ENCODE assay signal across 8 cellular contexts in the genomic region with DNA sequence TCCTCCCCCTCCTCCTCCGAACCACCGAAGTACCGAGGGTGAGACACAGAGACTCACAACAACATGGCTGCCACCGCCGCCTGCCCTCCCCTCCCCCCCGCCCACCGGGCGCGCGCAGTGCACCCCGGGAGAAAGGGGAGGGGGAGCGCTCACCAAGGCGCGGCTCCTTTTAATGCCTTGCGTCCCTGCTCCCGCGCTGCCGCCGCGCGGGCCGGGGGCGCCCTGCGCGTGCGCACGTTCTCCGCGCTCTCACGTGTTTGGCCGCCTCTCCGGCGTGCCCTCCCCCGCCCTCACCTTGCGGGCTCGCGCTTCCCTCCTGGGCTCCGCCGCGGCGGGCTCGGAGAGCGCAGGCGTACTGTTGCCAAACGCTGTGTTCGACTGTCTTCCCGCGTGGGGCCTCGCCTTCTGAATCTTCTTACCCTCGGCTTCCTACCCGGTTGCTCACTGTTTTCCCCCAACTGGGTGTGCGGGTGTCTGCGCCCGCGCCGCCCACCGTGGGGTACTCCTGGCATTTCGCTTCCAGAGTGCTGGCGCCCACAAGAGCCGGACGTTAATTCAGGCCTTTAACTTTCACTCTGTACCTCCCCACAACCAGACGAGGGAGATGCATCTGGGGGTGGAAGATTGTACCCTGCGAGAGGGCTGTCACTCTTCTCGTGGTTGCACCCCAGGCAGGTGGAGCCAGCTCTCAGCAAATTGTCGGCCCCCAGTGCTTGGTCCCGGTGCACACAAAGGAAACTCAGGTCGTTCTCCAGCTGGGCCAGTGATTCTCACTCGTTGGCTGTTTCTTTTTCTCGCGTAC. TPM values are rescaled to one million over a fixed set of nuclear protein-coding genes. Genes with fewer than 3 reads are reported as not detected.
A peak's percentile ranks its signal among the peaks of the same experiment; 100 is the strongest.
DNase-seq lines count a peak whose midpoint lies in the region; ATAC-seq and TF ChIP-seq lines count a peak whose summit lies in the region.

PUM2 (minus strand) TSS at position 92 of the 802 bp plus-strand sequence. CDS start 23,484 bp downstream, outside the sequence.

- DNase-seq in NCI-H146 treated with DMSO at 0.1 percent for 48 hours (lab: John Stamatoyannopoulos, UW; ENCODE audit: unreplicated experiment): peak; percentile 89
- peak; percentile 88 to 98 (median 93) for DNase-seq in T-helper 1 cell
- DNase-seq in adrenal gland: peak; percentile 93 to 97 (median 95)
- DNase-seq in heart left ventricle: peak; percentile 93 to 96 (median 95)
- peak; percentile 90 for DNase-seq in pons (ENCODE audit: low spot score)
- DNase-seq in transverse colon: peak; percentile 96

- intact Hi-C loops in adrenal gland (cut with DNase I): no loop called here
- intact Hi-C loops in heart left ventricle (cut with DNase I): no loop called here
- intact Hi-C loops in transverse colon (cut with DNase I; ENCODE audit: low total_unique reads): no loop called here

- H3K27me3 ChIP-seq in adrenal gland (no peaks in the 10 kb centered on the region), heart left ventricle (no peaks in the 10 kb centered on the region), transverse colon (no peaks in the 10 kb centered on the region)

- H3K9me3 ChIP-seq in adrenal gland (replicated peaks in 1 of 3) (no peaks in the 10 kb centered on the region), heart left ventricle (no peaks in the 10 kb centered on the region), transverse colon (no peaks in the 10 kb centered on the region)

- H3K27ac ChIP-seq in adrenal gland (peak within 1 kb of the TSS; percentile 90 to 97 (median 94)), heart left ventricle (peak within 1 kb of the TSS; percentile 86 to 98 (median 94)), transverse colon (peak within 1 kb of the TSS; percentile 94 to 97 (median 95))

- H3K36me3 ChIP-seq in adrenal gland (replicated peaks in 1 of 2): no peaks in the 10 kb centered on the region
- H3K36me3 ChIP-seq in heart left ventricle: peaks cover 0 to 8% (median 0%) of the 10 kb centered on the region in 9 donors
- H3K36me3 ChIP-seq in transverse colon: no peaks in the 10 kb centered on the region

- WGBS in adrenal gland, 4 donors: 0 to 2% (median 1%) methylated on average over 19 to 64 of the region's 70 CpGs
- 1% methylated on average over 46 to 66 of the region's 70 CpGs for WGBS in heart left ventricle, 4 donors
- 2% methylated on average over 22 of the region's 70 CpGs; no CpG with 5 or more reads in 1 of the 2 donors for WGBS in transverse colon (ENCODE audit: low coverage in 1 of 2), 2 donors

- TF ChIP-seq CTCF in adrenal gland (IDR thresholded peaks at IDR 0.05) (peak in 3 of 6 experiments; percentile 3 to 34 (median 21)), heart left ventricle (IDR thresholded peaks at IDR 0.05) (peak in 2 of 12 donors; percentile 2 to 15), transverse colon (IDR thresholded peaks at IDR 0.05) (peak in 1 of 5 experiments; percentile 21)

- TF ChIP-seq POLR2A in GM15510 (IDR thresholded peaks at IDR 0.05; ENCODE audit: borderline replicate concordance, extremely low read depth, insufficient read length) (peak; percentile 94), adrenal gland (IDR thresholded peaks at IDR 0.05) (peak; percentile 87 to 95), heart left ventricle (IDR thresholded peaks at IDR 0.05) (peak in 1 of 2 donors; percentile 80), transverse colon (IDR thresholded peaks at IDR 0.05) (peak; percentile 90)

- H3K4me3 ChIP-seq in adrenal gland (peak within 1 kb of the TSS; percentile 78 to 94 (median 92)), heart left ventricle (peak within 1 kb of the TSS; percentile 66 to 97 (median 89)), transverse colon (peak within 1 kb of the TSS; percentile 83 to 92 (median 90))

- TF ChIP-seq EP300 in transverse colon (IDR thresholded peaks at IDR 0.05; ENCODE audit: low read depth): no peak

- H3K4me1 ChIP-seq in adrenal gland (replicated peaks in 1 of 2) (peaks cover 30 to 52% of the 10 kb centered on the region in 2 donors), heart left ventricle (peaks cover 5 to 54% (median 42%) of the 10 kb centered on the region in 12 donors), transverse colon (peaks cover 30 to 60% (median 41%) of the 10 kb centered on the region in 4 donors)

- in situ Hi-C loops in transverse colon (cut with MboI; ENCODE audit: low pct_ligation_motif_present in 1 of 4, low pct_unique_long_range_greater_than_20kb in 1 of 4, low sequenced_read_pairs in 3 of 4): no loop called here

- ATAC-seq in HG02884 (IDR thresholded peaks at IDR 0.05; ENCODE audit: unreplicated experiment) (peak; percentile 72), heart left ventricle (peak; percentile 95 to 98 (median 98))

RNA-seq across cellular contexts. Expression of gene PUM2, which starts in this region (rescaled TPM):
- total RNA-seq in adrenal gland: 100 to 1,000 TPM in 1 of 8 donors, 10 to 100 TPM in 7; 40.4 to 105 (median 61.3) TPM
- 10 to 100 TPM; 25.5 to 53.7 (median 36.3) TPM for polyA plus RNA-seq in adrenal gland
- 10 to 100 TPM; 37.8 to 75.4 (median 63.2) TPM for total RNA-seq in heart left ventricle
- polyA plus RNA-seq in heart left ventricle: 10 to 100 TPM; 18.6 to 31.8 TPM
- total RNA-seq in transverse colon: 10 to 100 TPM; 62.5 to 92.7 (median 70.5) TPM

Comparison
In these comparisons a context has a peak if more than half of its experiments do, and no peak if none do; other contexts are left out.
1. Peak in every context shown above with its lines: DNase-seq, ATAC-seq, H3K4me3 ChIP-seq and H3K27ac ChIP-seq.